ENCODE assay signal across 11 cellular contexts in genomic region chr15:85403745-85404144, GRCh38. TPM values are rescaled to one million over a fixed set of nuclear protein-coding genes. Genes with fewer than 3 reads are reported as not detected.
DNase-seq lines count a peak whose midpoint lies in the region; ATAC-seq, FAIRE-seq and TF ChIP-seq lines count a peak whose summit lies in the region.
"Had no signal": no experiment of that assay in that cellular context is flagged by ENCODE, and none has a peak within 500 bp of the region (broad histone marks: within the 10 kb centered on the region; RNA-seq: fewer than 3 reads in every experiment).

No MANE protein-coding gene starts in this region.

- RAD21 ChIA-PET in GM12878 (lab: Charles Lee; ENCODE audit: unreplicated experiment): interaction anchor here (0.9 to 6.9 kb wide), 12 partner anchors 9 to 107 kb away, joined by 3 to 93 read pairs (median 6); partner anchors contain the start of gene AKAP13

- H3K4me1 ChIP-seq in GM12878 (ENCODE audit: control insufficient read depth, insufficient read depth, low read length) (peaks cover 70% of the 10 kb centered on the region), lower lobe of right lung (peaks cover 75% of the 10 kb centered on the region)

- TF ChIP-seq CTCF in AG10803 (conservative IDR thresholded peaks at IDR 0.05; ENCODE audit: low read length): no peak
- TF ChIP-seq CTCF in HFFc6 (IDR thresholded peaks at IDR 0.05): no peak
- TF ChIP-seq CTCF in GM12878 (IDR thresholded peaks at IDR 0.05 in 2 of 3, conservative IDR thresholded peaks at IDR 0.05 in 1 of 3; ENCODE audit: control insufficient read depth in 2 of 3, extremely low read depth in 1 of 3, insufficient read depth in 1 of 3, low read depth in 3 of 3, low read length in 3 of 3): no peak
- TF ChIP-seq CTCF in lower lobe of right lung (IDR thresholded peaks at IDR 0.05): no peak

- H3K4me2 ChIP-seq in GM12878 (ENCODE audit: control insufficient read depth, insufficient read depth): peak overlapping the region; percentile 94

- H4K20me1 ChIP-seq in GM12878 (ENCODE audit: control insufficient read depth, insufficient read depth): no peaks in the 10 kb centered on the region

- POLR2A ChIA-PET in GM12878 (lab: Charles Lee): interaction anchor here (0.6 to 2.4 kb wide), 10 partner anchors 10 to 706 kb away, joined by 3 to 15 read pairs (median 5); partner anchors contain the start of gene AKAP13

- SMC1A ChIA-PET in GM12878 (lab: Charles Lee; ENCODE audit: uncharacterized antibody, unreplicated experiment): interaction anchor here (0.7 to 6.6 kb wide), 23 partner anchors 9 to 181 kb away, joined by 3 to 89 read pairs (median 5); no protein-coding TSS in a partner anchor

- TF ChIP-seq RAD21 in GM12878 (IDR thresholded peaks at IDR 0.05; ENCODE audit: insufficient read depth, low read depth, low read length): no peak

- H3K27me3 ChIP-seq in GM12878 (replicated peaks in 1 of 2; ENCODE audit: control insufficient read depth in 2 of 2, insufficient read depth in 2 of 2, low read length in 1 of 2) (no peaks in the 10 kb centered on the region), lower lobe of right lung (ENCODE audit: low read depth) (no peaks in the 10 kb centered on the region)

- H3K27ac ChIP-seq in GM12878 (ENCODE audit: control insufficient read depth, insufficient read depth) (peak overlapping the region; percentile 60), lower lobe of right lung (no peak overlapping the region)

- peak; percentile 77 for DNase-seq in AG10803 (ENCODE audit: low read depth)
- DNase-seq in HFFc6: peak; percentile 33
- DNase-seq in GM12878 (ENCODE audit: low read depth, low spot score): no peak
- no peak for DNase-seq in lower lobe of right lung
- no peak for DNase-seq in NCI-H1105 (lab: John Stamatoyannopoulos, UW)
- DNase-seq in NCI-H1105 treated with DMSO at 0.1 percent for 48 hours (lab: John Stamatoyannopoulos, UW): no peak
- DNase-seq in CD1c-positive myeloid dendritic cell (ENCODE audit: extremely low spot score): no peak
- DNase-seq in activated CD4-positive, alpha-beta T cell treated with anti-CD3 and anti-CD28 coated beads for 1 hour: no peak
- DNase-seq: NCI-H1436; stimulated activated CD4-positive, alpha-beta T cell treated with anti-CD3 and anti-CD28 coated beads, Interleukin-15, amount 100 ng/mL, for 24 hours had no signal

- H3K36me3 ChIP-seq in GM12878 (ENCODE audit: control insufficient read depth in 2 of 2, insufficient read depth in 2 of 2, low read length in 1 of 2) (no peaks in the 10 kb centered on the region), lower lobe of right lung (no peaks in the 10 kb centered on the region)

- CTCF ChIA-PET in GM12878 (lab: Yijun Ruan, JAX): interaction anchor here (0.7 to 7.6 kb wide), 16 partner anchors 7 to 437 kb away, joined by 3 to 109 read pairs (median 4); no protein-coding TSS in a partner anchor

- H3K4me3 ChIP-seq in AG10803 (ENCODE audit: low read length): no peak overlapping the region
- no peak overlapping the region for H3K4me3 ChIP-seq in GM12878
- no peak overlapping the region for H3K4me3 ChIP-seq in lower lobe of right lung
- H3K4me3 ChIP-seq: lung had no signal

- no peak for TF ChIP-seq POLR2A in GM12878 (IDR thresholded peaks at IDR 0.05; ENCODE audit: low read depth, low read length)

- no peak for FAIRE-seq in GM12878 (lab: Jason Lieb, UNC)

- no peaks in the 10 kb centered on the region; the same call in 2 of the 3 replicates for H3K9me3 ChIP-seq in GM12878 (replicated peaks; ENCODE audit: control insufficient read depth, insufficient read depth, low read length)
- H3K9me3 ChIP-seq in lower lobe of right lung: no peaks in the 10 kb centered on the region

- TF ChIP-seq EP300 in GM12878 (IDR thresholded peaks at IDR 0.05; ENCODE audit: borderline replicate concordance in 1 of 2, control insufficient read depth in 1 of 2, low read depth in 2 of 2, low read length in 2 of 2): no peak

- H3K9ac ChIP-seq in GM12878 (ENCODE audit: control insufficient read depth, insufficient read depth, low read length): no peak overlapping the region

- intact Hi-C loops in GM12878 (cut with micrococcal nuclease; ENCODE audit: unreplicated experiment): loop anchor here (2.0 to 10.0 kb wide), 2 partner anchors 21 to 301 kb away; no protein-coding TSS in a partner anchor
- intact Hi-C loops in lower lobe of right lung (cut with DNase I): no loop called here

- peaks cover 92% of the 10 kb centered on the region for H3K79me2 ChIP-seq in GM12878 (ENCODE audit: control insufficient read depth, insufficient read depth, low read length)

- H3K27ac Mint-ChIP-seq in HFFc6: peak overlapping the region; percentile 76

- peak overlapping the region; percentile 30; the same call in 1 of the 2 replicates for H3K4me3 Mint-ChIP-seq in HFFc6

- H3K36me3 Mint-ChIP-seq in HFFc6 (ENCODE audit: low read depth): no peaks in the 10 kb centered on the region

- peaks cover 78% of the 10 kb centered on the region for H3K4me1 Mint-ChIP-seq in HFFc6 (ENCODE audit: low read depth)

- no peaks in the 10 kb centered on the region for H3K9me3 Mint-ChIP-seq in HFFc6

- no TSS peak for BruUV-seq in GM12878 (replicated peaks; lab: Mats Ljungman, UMichigan)

- WGBS in GM12878 (ENCODE audit: insufficient coverage, insufficient replicate concordance, low lambda C conversion rate, missing lambda C conversion rate): 75% methylated on average over 5 of the region's 5 CpGs

- in situ Hi-C loops in GM12878 (cut with MboI): no loop called here

- ATAC-seq in GM12878 (no peak), lower lobe of right lung (peak; percentile 49 to 56)

- no peak overlapping the region for H2AFZ ChIP-seq in GM12878 (ENCODE audit: control insufficient read depth, low read depth, low read length)

- no peaks in the 10 kb centered on the region for H3K27me3 Mint-ChIP-seq in HFFc6 (ENCODE audit: insufficient read depth)

TF ChIP-seq in GM12878, 131 proteins besides CTCF, POLR2A, EP300 and RAD21 (continues in another document):
- TF ChIP-seq JUND (IDR thresholded peaks at IDR 0.05; ENCODE audit: low read depth, low read length) (no peak), PBX3 (IDR thresholded peaks at IDR 0.05; ENCODE audit: insufficient replicate concordance, low read depth, low read length) (no peak), SREBF2 (IDR thresholded peaks at IDR 0.05; ENCODE audit: low read length) (no peak), CHD2 (IDR thresholded peaks at IDR 0.05; ENCODE audit: borderline replicate concordance, low read depth, low read length) (no peak), GATAD2B (conservative IDR thresholded peaks at IDR 0.05; ENCODE audit: low read depth) (no peak), SMARCA5 (IDR thresholded peaks at IDR 0.05) (no peak), CHD1 (IDR thresholded peaks at IDR 0.05; ENCODE audit: low read depth, low read length) (no peak), RFX5 (IDR thresholded peaks at IDR 0.05; ENCODE audit: low read depth, low read length) (no peak), MEF2B (IDR thresholded peaks at IDR 0.05; ENCODE audit: partially characterized antibody, poor library complexity, severe bottlenecking) (no peak)

RNA-seq across cellular contexts. Expression of gene AKAP13, which starts 23.3 kb away (rescaled TPM):
- total RNA-seq in HFFc6 (2021; fragmentation: NEBNext Ultra II Directional; extraction: Animal tissue kit (Norgen Biotek cat#: 25700)): 10 to 100 TPM; 29.0 to 51.3 (median 35.6) TPM
- 399 and 407 TPM in 2 replicates for total RNA-seq in GM12878 (2013; cell fraction: nucleolus; rRNA removed)
- 59.1 and 59.6 TPM in 2 replicates for total RNA-seq in GM12878 (2014; rRNA removed)
- total RNA-seq in GM12878 (2014; rRNA removed; fragmentation: Illumina TruSeq; extraction: Trizol): 63.4 and 65.5 TPM in 2 replicates
- total RNA-seq in GM12878 (2021): 67.0 and 74.9 TPM in 2 replicates
- polyA plus RNA-seq in GM12878 (2011; ENCODE audit: low read depth): 39.2 TPM
- polyA plus RNA-seq in GM12878 (2011; rRNA removed): 29.7 and 36.3 TPM in 2 replicates
- polyA plus RNA-seq in GM12878 (2011; cell fraction: cytosol; rRNA removed): 40.3 and 63.4 TPM in 2 replicates
- polyA plus RNA-seq in GM12878 (2011; cell fraction: nucleus; rRNA removed): 75.9 and 95.9 TPM in 2 replicates
- polyA plus RNA-seq in GM12878 (2012): 56.2 and 76.5 TPM in 2 replicates
- 55.8 and 56.2 TPM in 2 replicates for polyA plus RNA-seq in GM12878 (2014; fragmentation: Illumina TruSeq; extraction: Trizol)
- polyA plus RNA-seq in GM12878 (2014; fragmentation: Nextera tagmentation; extraction: Ambion mirVana): 10 to 100 TPM; 14.4 to 21.5 TPM
- 41.4 and 42.3 TPM in 2 replicates for polyA plus RNA-seq in GM12878 (2014; rRNA removed)
- 10 to 100 TPM; 54.5 to 56.3 TPM for polyA plus RNA-seq in GM12878 (2016; fragmentation: Nextera tagmentation; extraction: Ambion mirVana)
- polyA minus RNA-seq in GM12878 (2011; rRNA and poly(A)+ RNA removed): 110 and 178 TPM in 2 replicates
- 61.3 and 76.6 TPM in 2 replicates for polyA minus RNA-seq in GM12878 (2011; cell fraction: cytosol; rRNA and poly(A)+ RNA removed)
- polyA minus RNA-seq in GM12878 (2011; cell fraction: nucleus; rRNA and poly(A)+ RNA removed): 119 and 203 TPM in 2 replicates
- 443 TPM for total RNA-seq in lower lobe of right lung

Comparison
In these comparisons a context has a peak if more than half of its experiments do, and no peak if none do; other contexts are left out.
1. DNase-seq: peak in AG10803 (single experiment) and HFFc6 (single experiment); none in GM12878 (single experiment), lower lobe of right lung (single experiment), NCI-H1105 (single experiment), NCI-H1105 treated with DMSO at 0.1 percent for 48 hours (single experiment), CD1c-positive myeloid dendritic cell (single experiment) and activated CD4-positive, alpha-beta T cell treated with anti-CD3 and anti-CD28 coated beads for 1 hour (single experiment).